Comparison of ENCODE assay signal across 8 cellular contexts in the genomic region with DNA sequence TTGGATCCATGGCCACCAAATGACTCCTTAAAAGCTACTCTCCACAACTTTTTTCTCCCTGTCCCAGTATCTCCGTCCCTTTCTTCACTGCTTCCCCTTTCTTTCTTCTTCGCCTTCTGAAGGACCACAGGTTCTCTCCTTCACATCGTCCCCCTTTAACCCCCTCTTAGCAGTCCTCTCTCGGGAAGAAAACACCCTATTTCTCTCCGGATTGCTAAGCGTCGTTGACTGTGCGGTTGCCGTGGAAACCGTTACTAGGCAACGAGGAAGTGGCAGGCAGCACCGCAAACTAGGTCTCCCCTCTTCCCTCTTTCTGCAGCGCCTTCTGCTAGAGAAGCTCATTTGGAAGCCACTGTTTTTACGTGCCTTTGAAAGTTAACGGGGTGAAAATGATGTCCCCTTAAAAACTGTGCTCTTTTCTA. TPM values are rescaled to one million over a fixed set of nuclear protein-coding genes. Genes with fewer than 3 reads are reported as not detected.
DNase-seq lines count a peak whose midpoint lies in the region; ATAC-seq and TF ChIP-seq lines count a peak whose summit lies in the region.

ENKUR (minus strand) TSS at position 232 of the 422 bp plus-strand sequence; CDS start at position 10, 222 bp downstream.

- no peaks in the 10 kb centered on the region for H3K27me3 ChIP-seq in BLaER1
- no peaks in the 10 kb centered on the region for H3K27me3 ChIP-seq in left lung

- peak; percentile 67 for ATAC-seq in GM19438 (IDR thresholded peaks at IDR 0.05; ENCODE audit: low read depth, unreplicated experiment)
- peak; percentile 37 for ATAC-seq in HG03558 (IDR thresholded peaks at IDR 0.05; ENCODE audit: extremely low read depth, unreplicated experiment)
- peak; percentile 55 for ATAC-seq in left lung

- H3K9ac ChIP-seq in BLaER1: peak within 1 kb of the TSS; percentile 87

- no peak for TF ChIP-seq CTCF in left lung (IDR thresholded peaks at IDR 0.05)

- H4K20me1 ChIP-seq in BLaER1: no peaks in the 10 kb centered on the region

- H3K9me3 ChIP-seq in BLaER1 (peaks cover 6% of the 10 kb centered on the region; the same call in 1 of the 2 replicates), left lung (no peaks in the 10 kb centered on the region)

- DNase-seq in NCI-H69 (lab: John Stamatoyannopoulos, UW) (peak; percentile 92), dermis blood vessel endothelial cell (peak; percentile 91), left lung (peak; percentile 88 to 93)
- peak; percentile 81 to 91 for DNase-seq in activated CD4-positive, alpha-beta T cell treated with anti-CD3 and anti-CD28 coated beads, Interleukin-2, amount 50 U/mL, for 24 hours (ENCODE audit: low read depth in 1 of 2, low spot score in 1 of 2)
- DNase-seq in stimulated activated CD4-positive, alpha-beta T cell treated with anti-CD3 and anti-CD28 coated beads, Interleukin-2, amount 100 ng/mL, for 24 hours: peak; percentile 93 to 96

- H3K27ac ChIP-seq in BLaER1 (peak within 1 kb of the TSS; percentile 90), left lung (peak within 1 kb of the TSS; percentile 91 to 93)

- H3K36me3 ChIP-seq in BLaER1 (no peaks in the 10 kb centered on the region), left lung (no peaks in the 10 kb centered on the region)

- intact Hi-C loops in left lung (cut with DNase I): no loop called here

- H3K4me3 ChIP-seq in BLaER1 (peak within 1 kb of the TSS; percentile 76), left lung (peak within 1 kb of the TSS; percentile 67 to 84)

- H3K4me1 ChIP-seq in BLaER1 (peaks cover 20% of the 10 kb centered on the region), left lung (peaks cover 8 to 18% of the 10 kb centered on the region in 2 donors)

- peak within 1 kb of the TSS; percentile 88 for H3K4me2 ChIP-seq in BLaER1

RNA-seq across cellular contexts. Expression of gene ENKUR, which starts in this region (rescaled TPM):
- total RNA-seq in dermis blood vessel endothelial cell: 0.09 and 0.17 TPM in 2 replicates
- 1 to 10 TPM in 1 of 2 donors, under 1 TPM in 1; 0.06 to 4.3 TPM for total RNA-seq in left lung

Comparison
In these comparisons a context has a peak if more than half of its experiments do, and no peak if none do; other contexts are left out.
1. Peak in every context shown above with its lines: DNase-seq, ATAC-seq, H3K4me3 ChIP-seq and H3K27ac ChIP-seq.
2. Peak in DNase-seq in dermis blood vessel endothelial cell; RNA of the gene not detected or under 1 TPM.